Comparison of ENCODE assay signal across 8 cellular contexts in the genomic region with DNA sequence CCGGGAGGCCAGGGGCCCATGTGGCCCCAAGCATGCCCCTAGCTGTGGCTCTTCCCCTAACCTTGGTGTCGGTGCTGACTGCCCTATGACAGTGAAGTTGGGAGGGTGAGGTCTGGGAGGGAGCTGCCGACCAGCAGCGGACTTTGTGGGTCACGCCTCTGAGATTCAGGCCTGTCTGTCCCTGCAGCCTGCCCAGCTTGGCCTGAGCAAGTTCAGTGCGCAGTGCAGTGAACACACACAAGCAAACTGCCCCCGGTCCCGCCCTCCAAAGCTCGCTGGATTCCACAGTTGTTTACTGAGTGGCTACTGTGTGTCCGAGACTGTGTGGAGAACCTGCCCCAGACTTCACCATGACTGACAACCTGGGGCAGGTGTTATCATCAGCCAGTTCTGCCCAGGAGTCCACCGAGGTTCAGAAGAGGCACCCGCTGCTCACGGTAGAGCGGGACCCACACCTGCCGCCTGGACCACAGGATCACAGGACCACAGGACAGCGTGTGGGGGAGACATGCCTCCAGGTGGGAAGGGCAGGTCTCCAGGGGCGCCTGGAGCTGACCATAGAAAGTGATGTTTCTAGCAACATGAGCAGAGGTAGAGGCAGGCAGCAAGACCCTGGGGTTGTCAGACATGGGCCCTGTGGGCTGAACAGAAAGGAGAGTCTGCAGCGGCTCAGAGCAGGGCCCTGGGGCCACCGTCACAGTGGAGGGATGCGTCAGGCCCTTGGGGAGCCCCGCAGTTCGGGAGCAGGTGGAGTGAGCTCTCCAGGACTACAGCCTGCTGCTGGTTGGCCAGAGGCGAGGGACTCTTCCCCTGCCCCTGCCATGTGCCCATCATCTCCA.
DNase-seq lines count a peak whose midpoint lies in the region; ATAC-seq, FAIRE-seq and TF ChIP-seq lines count a peak whose summit lies in the region.

No MANE protein-coding gene starts in this region.

- peak overlapping the region; percentile 13; the same call in 1 of the 2 replicates for H3K9ac ChIP-seq in HepG2 (ENCODE audit: insufficient read depth, low read depth, low read length)

- no peaks in the 10 kb centered on the region for H3K9me3 Mint-ChIP-seq in activated T-cell treated with anti-CD3 and anti-CD28 coated beads, Interleukin-2, amount 50 U/mL, for 4 hours
- H3K9me3 Mint-ChIP-seq in type B pancreatic cell, result no peaks in the 10 kb centered on the region

- H3K4me3 Mint-ChIP-seq in activated T-cell treated with anti-CD3 and anti-CD28 coated beads, Interleukin-2, amount 50 U/mL, for 4 hours, result no peak overlapping the region
- H3K4me3 Mint-ChIP-seq in type B pancreatic cell, result no peak overlapping the region

- H3K4me2 ChIP-seq in HepG2 (ENCODE audit: low read depth, low read length), result peak overlapping the region; percentile 69

- 0 out of 5 replicates have a peak, but pooled peaks cover 0 to 1% of the 10 kb centered on the region in 2 experiments for H3K27me3 ChIP-seq in HepG2 (ENCODE audit: control insufficient read depth in 1 of 2, insufficient read depth in 2 of 2, low read length in 2 of 2)

- no peaks in the 10 kb centered on the region for H4K20me1 ChIP-seq in HepG2 (ENCODE audit: insufficient read depth, low read length)

- no peaks in the 10 kb centered on the region for H3K9me3 ChIP-seq in HepG2 (ENCODE audit: low read length)

- WGBS in HepG2 (ENCODE audit: low lambda C conversion rate), result 0% methylated on average over 9 of the region's 23 CpGs

- peaks cover 0 to 1% of the 10 kb centered on the region in 2 experiments; a peak in 1 of 5 replicates for H3K36me3 ChIP-seq in HepG2 (replicated peaks in 1 of 2; ENCODE audit: control insufficient read depth in 1 of 2, insufficient read depth in 2 of 2, low read length in 2 of 2)

- H3K27ac ChIP-seq in HepG2 (ENCODE audit: extremely low read length, insufficient read depth, low read length), result no peak overlapping the region

- no peaks in the 10 kb centered on the region for H3K79me2 ChIP-seq in HepG2 (ENCODE audit: insufficient read depth, low read length)

- peaks cover 19% of the 10 kb centered on the region for H3K4me1 ChIP-seq in HepG2 (ENCODE audit: insufficient read depth, low read length)

- CTCF ChIA-PET in HepG2 (lab: Yijun Ruan, JAX; ENCODE audit: low intra/inter-chr PET ratio, low total read pairs), result interaction anchor here (2.2 to 2.3 kb wide), 2 partner anchors 282 to 321 kb away, joined by 7 to 19 read pairs; no protein-coding TSS in a partner anchor

- intact Hi-C loops in HepG2 (cut with micrococcal nuclease; ENCODE audit: unreplicated experiment), result loop anchor here (1.0 kb wide), 1 partner anchor 282 kb away; no protein-coding TSS in a partner anchor

- POLR2A ChIA-PET in HepG2 (lab: Yijun Ruan, JAX), result no interaction called here

- TF ChIP-seq EP300 in HepG2 (IDR thresholded peaks at IDR 0.05; ENCODE audit: low read depth in 2 of 2, low read length in 2 of 2), result no peak
- TF ChIP-seq EP300 in HepG2 (CRISPR knock-in tag; IDR thresholded peaks at IDR 0.05; ENCODE audit: borderline replicate concordance), result no peak

- H3K36me3 Mint-ChIP-seq in activated T-cell treated with anti-CD3 and anti-CD28 coated beads, Interleukin-2, amount 50 U/mL, for 4 hours (ENCODE audit: insufficient read depth), result peaks cover 6% of the 10 kb centered on the region
- no peaks in the 10 kb centered on the region for H3K36me3 Mint-ChIP-seq in type B pancreatic cell

- BruUV-seq in HepG2 (replicated peaks; lab: Mats Ljungman, UMichigan), result no TSS peak

- no peaks in the 10 kb centered on the region for H3K4me1 Mint-ChIP-seq in activated T-cell treated with anti-CD3 and anti-CD28 coated beads, Interleukin-2, amount 50 U/mL, for 4 hours (ENCODE audit: low read depth)
- H3K4me1 Mint-ChIP-seq in type B pancreatic cell (ENCODE audit: unreplicated experiment), result peaks cover 9% of the 10 kb centered on the region

- H3K27ac Mint-ChIP-seq in type B pancreatic cell, result no peak overlapping the region

- peak overlapping the region in 2 of 3 experiments; percentile 5 to 62; a peak in 4 of 6 replicates for H3K4me3 ChIP-seq in HepG2 (replicated peaks in 1 of 3; ENCODE audit: insufficient read depth in 1 of 3, low read depth in 2 of 3, low read length in 3 of 3)

- no peak overlapping the region for H2AFZ ChIP-seq in HepG2 (ENCODE audit: low read length)

- in situ Hi-C loops in HepG2 (cut with HindIII; ENCODE audit: extremely low pct_ligation_motif_present, low pct_unique_long_range_greater_than_20kb), result loop anchor here (5.0 kb wide), 1 partner anchor 281 kb away; no protein-coding TSS in a partner anchor

- TF ChIP-seq POLR2A in HepG2 (IDR thresholded peaks at IDR 0.05; ENCODE audit: insufficient read depth in 1 of 2, low read depth in 2 of 2, low read length in 2 of 2), result no peak

- peaks cover 5% of the 10 kb centered on the region for H3K27me3 Mint-ChIP-seq in activated T-cell treated with anti-CD3 and anti-CD28 coated beads, Interleukin-2, amount 50 U/mL, for 4 hours (ENCODE audit: low read depth)
- H3K27me3 Mint-ChIP-seq in type B pancreatic cell, result peaks cover 3% of the 10 kb centered on the region

- ATAC-seq in activated T-cell treated with anti-CD3 and anti-CD28 coated beads, Interleukin-2, amount 50 U/mL, for 4 hours, result peak in 1 of 2 donors; percentile 9
- ATAC-seq in HepG2, result peak; percentile 78
- no peak for ATAC-seq in GM18867 (IDR thresholded peaks at IDR 0.05; ENCODE audit: unreplicated experiment)
- no peak for ATAC-seq in HG03460 (IDR thresholded peaks at IDR 0.05; ENCODE audit: unreplicated experiment)

- no peak for TF ChIP-seq CTCF in HepG2 (CRISPR knock-in tag; IDR thresholded peaks at IDR 0.05)
- no peak for TF ChIP-seq CTCF in type B pancreatic cell (conservative IDR thresholded peaks at IDR 0.05)

- no peak for FAIRE-seq in HepG2 (lab: Jason Lieb, UNC)

- DNase-seq in activated gamma-delta T cell treated with Interleukin-2 at 50 U/mL for 16 hours (peak; percentile 2), activated gamma-delta T cell (lab: John Stamatoyannopoulos, UW) (no peak), HepG2 (ENCODE audit: low spot score) (peak; percentile 36), type B pancreatic cell (ENCODE audit: extremely low spot score, unreplicated experiment) (peak; percentile 65), NCI-H510A (lab: John Stamatoyannopoulos, UW) (no peak)
- peak; percentile 2 for DNase-seq in activated T-cell treated with anti-CD3 and anti-CD28 coated beads, Interleukin-2, amount 50 U/mL, for 4 hours

- no peak for TF ChIP-seq RAD21 in HepG2 (CRISPR knock-in tag; IDR thresholded peaks at IDR 0.05)

TF ChIP-seq in HepG2, 621 proteins besides CTCF, POLR2A, EP300 and RAD21 (continues in another document):
- TF ChIP-seq ARNT2 (CRISPR knock-in tag; IDR thresholded peaks at IDR 0.05; ENCODE audit: low read depth), result 0 out of 2 replicates have a peak, but pooled peaks have one; percentile 11
- TF ChIP-seq ZBTB20 (CRISPR knock-in tag; IDR thresholded peaks at IDR 0.05; ENCODE audit: borderline replicate concordance, low read depth), result 0 out of 2 replicates have a peak, but pooled peaks have one; percentile 27
- 0 out of 2 replicates have a peak, but pooled peaks have one; percentile 7 for TF ChIP-seq ZMYM3 (CRISPR knock-in tag; IDR thresholded peaks at IDR 0.05)
- 0 out of 2 replicates have a peak, but pooled peaks have one; percentile 53 for TF ChIP-seq MXD1 (CRISPR knock-in tag; IDR thresholded peaks at IDR 0.05)
- TF ChIP-seq ZNF292 (CRISPR knock-in tag; IDR thresholded peaks at IDR 0.05; ENCODE audit: borderline replicate concordance, low read depth), result peak; percentile 45; the same call in 1 of the 2 replicates
- TF ChIP-seq, protein P1, sequence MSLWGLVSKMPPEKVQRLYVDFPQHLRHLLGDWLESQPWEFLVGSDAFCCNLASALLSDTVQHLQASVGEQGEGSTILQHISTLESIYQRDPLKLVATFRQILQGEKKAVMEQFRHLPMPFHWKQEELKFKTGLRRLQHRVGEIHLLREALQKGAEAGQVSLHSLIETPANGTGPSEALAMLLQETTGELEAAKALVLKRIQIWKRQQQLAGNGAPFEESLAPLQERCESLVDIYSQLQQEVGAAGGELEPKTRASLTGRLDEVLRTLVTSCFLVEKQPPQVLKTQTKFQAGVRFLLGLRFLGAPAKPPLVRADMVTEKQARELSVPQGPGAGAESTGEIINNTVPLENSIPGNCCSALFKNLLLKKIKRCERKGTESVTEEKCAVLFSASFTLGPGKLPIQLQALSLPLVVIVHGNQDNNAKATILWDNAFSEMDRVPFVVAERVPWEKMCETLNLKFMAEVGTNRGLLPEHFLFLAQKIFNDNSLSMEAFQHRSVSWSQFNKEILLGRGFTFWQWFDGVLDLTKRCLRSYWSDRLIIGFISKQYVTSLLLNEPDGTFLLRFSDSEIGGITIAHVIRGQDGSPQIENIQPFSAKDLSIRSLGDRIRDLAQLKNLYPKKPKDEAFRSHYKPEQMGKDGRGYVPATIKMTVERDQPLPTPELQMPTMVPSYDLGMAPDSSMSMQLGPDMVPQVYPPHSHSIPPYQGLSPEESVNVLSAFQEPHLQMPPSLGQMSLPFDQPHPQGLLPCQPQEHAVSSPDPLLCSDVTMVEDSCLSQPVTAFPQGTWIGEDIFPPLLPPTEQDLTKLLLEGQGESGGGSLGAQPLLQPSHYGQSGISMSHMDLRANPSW (CRISPR knock-in tag; IDR thresholded peaks at IDR 0.05; ENCODE audit: borderline replicate concordance), result no peak
- TF ChIP-seq MEIS2 (CRISPR knock-in tag; IDR thresholded peaks at IDR 0.05), result no peak
- no peak for TF ChIP-seq REXO4 (CRISPR knock-in tag; IDR thresholded peaks at IDR 0.05; ENCODE audit: borderline replicate concordance)
- no peak for TF ChIP-seq ZNF713 (CRISPR knock-in tag; IDR thresholded peaks at IDR 0.05)
- TF ChIP-seq HNRNPK (IDR thresholded peaks at IDR 0.05; ENCODE audit: low read depth, low read length, poor library complexity, severe bottlenecking), result no peak
- no peak for TF ChIP-seq ZNF143 (CRISPR knock-in tag; IDR thresholded peaks at IDR 0.05)
- TF ChIP-seq NRL (CRISPR knock-in tag; IDR thresholded peaks at IDR 0.05; ENCODE audit: borderline replicate concordance), result 0 out of 2 replicates have a peak, but pooled peaks have one; percentile 40
- TF ChIP-seq LCORL (IDR thresholded peaks at IDR 0.05), result no peak
- TF ChIP-seq LCORL (CRISPR knock-in tag; IDR thresholded peaks at IDR 0.05), result 0 out of 2 replicates have a peak, but pooled peaks have one; percentile 1
- TF ChIP-seq BRCA1 (CRISPR knock-in tag; IDR thresholded peaks at IDR 0.05), result no peak

Comparison
In these comparisons a context has a peak if more than half of its experiments do, and no peak if none do; other contexts are left out.
1. DNase-seq: peak in activated gamma-delta T cell treated with Interleukin-2 at 50 U/mL for 16 hours (single experiment), activated T-cell treated with anti-CD3 and anti-CD28 coated beads, Interleukin-2, amount 50 U/mL, for 4 hours (single experiment), HepG2 (single experiment) and type B pancreatic cell (single experiment); none in activated gamma-delta T cell (single experiment) and NCI-H510A (single experiment).